Comparison of ENCODE assay signal across 14 cellular contexts in the genomic region with DNA sequence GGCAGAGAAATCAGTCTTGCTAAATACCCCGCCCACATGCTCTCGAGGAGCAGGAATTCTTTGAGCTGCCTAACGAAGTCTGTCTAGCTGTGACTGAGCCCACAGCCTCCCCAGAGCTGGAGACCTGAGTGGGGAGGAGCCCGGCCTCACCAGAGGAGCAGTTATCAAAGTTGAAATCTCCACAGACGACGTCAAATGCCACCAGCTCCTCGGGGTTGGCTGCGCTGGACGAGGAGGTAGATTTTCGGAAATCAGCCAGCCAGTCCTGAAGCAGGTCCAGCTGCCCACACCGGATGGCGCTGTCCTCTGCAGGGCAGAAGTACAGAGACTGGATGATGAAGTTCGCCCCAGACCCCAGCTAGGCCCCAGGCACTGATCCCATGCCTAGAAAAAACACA. TPM values are rescaled to one million over a fixed set of nuclear protein-coding genes. Genes with fewer than 3 reads are reported as not detected.
DNase-seq lines count a peak whose midpoint lies in the region; ATAC-seq, FAIRE-seq and TF ChIP-seq lines count a peak whose summit lies in the region.
"Had no signal": no experiment of that assay in that cellular context is flagged by ENCODE, and none has a peak within 500 bp of the region (broad histone marks: within the 10 kb centered on the region; RNA-seq: fewer than 3 reads in every experiment).

No MANE protein-coding gene starts in this region.

- TF ChIP-seq EP300 in HepG2 (IDR thresholded peaks at IDR 0.05; ENCODE audit: low read depth in 2 of 2, low read length in 2 of 2) (no peak), HepG2 (CRISPR knock-in tag; IDR thresholded peaks at IDR 0.05; ENCODE audit: borderline replicate concordance) (no peak)

- H2AFZ ChIP-seq in HepG2 (ENCODE audit: low read length) = no peak overlapping the region

- intact Hi-C loops in HepG2 (cut with micrococcal nuclease; ENCODE audit: unreplicated experiment) = no loop called here

- POLR2A ChIA-PET in HepG2 (lab: Yijun Ruan, JAX) = no interaction called here

- peak overlapping the region; percentile 56; the same call in 1 of the 2 replicates for H3K4me2 ChIP-seq in HepG2 (ENCODE audit: low read depth, low read length)

- H3K4me3 ChIP-seq in BE2C (ENCODE audit: low read depth, low read length) = no peak overlapping the region
- no peak overlapping the region for H3K4me3 ChIP-seq in bronchial epithelial cell (ENCODE audit: low read depth, low read length)
- H3K4me3 ChIP-seq in HepG2 (replicated peaks in 1 of 3; ENCODE audit: insufficient read depth in 1 of 3, low read depth in 2 of 3, low read length in 3 of 3) = no peak overlapping the region
- H3K4me3 ChIP-seq: esophagus squamous epithelium, pancreas had no signal

- H3K9ac ChIP-seq in HepG2 (ENCODE audit: insufficient read depth, low read depth, low read length) = no peak overlapping the region

- H4K20me1 ChIP-seq in HepG2 (ENCODE audit: insufficient read depth, low read length) = no peaks in the 10 kb centered on the region

- no peak for TF ChIP-seq RAD21 in HepG2 (CRISPR knock-in tag; IDR thresholded peaks at IDR 0.05)

- H3K79me2 ChIP-seq in HepG2 (ENCODE audit: insufficient read depth, low read length) = no peaks in the 10 kb centered on the region

- no peak overlapping the region for H3K27ac ChIP-seq in HepG2 (ENCODE audit: extremely low read length, insufficient read depth, low read length)
- H3K27ac ChIP-seq: esophagus squamous epithelium, pancreas had no signal

- no TSS peak for BruUV-seq in HepG2 (replicated peaks; lab: Mats Ljungman, UMichigan)

- CTCF ChIA-PET in HepG2 (lab: Yijun Ruan, JAX; ENCODE audit: low intra/inter-chr PET ratio, low total read pairs) = no interaction called here

- in situ Hi-C loops in HepG2 (cut with HindIII; ENCODE audit: extremely low pct_ligation_motif_present, low pct_unique_long_range_greater_than_20kb) = no loop called here

- WGBS in HepG2 (ENCODE audit: low lambda C conversion rate) = 57% methylated on average over 12 of the region's 13 CpGs

- H3K36me3 ChIP-seq in BE2C (no peaks in the 10 kb centered on the region), bronchial epithelial cell (ENCODE audit: control insufficient read depth, insufficient read depth, low read length) (no peaks in the 10 kb centered on the region), HepG2 (replicated peaks in 1 of 2; ENCODE audit: control insufficient read depth in 1 of 2, insufficient read depth in 2 of 2, low read length in 2 of 2) (no peaks in the 10 kb centered on the region)
- H3K36me3 ChIP-seq: pancreas had no signal

- H3K4me1 ChIP-seq in BE2C = peaks cover 39% of the 10 kb centered on the region
- peaks cover 45% of the 10 kb centered on the region for H3K4me1 ChIP-seq in HepG2 (ENCODE audit: insufficient read depth, low read length)
- H3K4me1 ChIP-seq: pancreas had no signal

- FAIRE-seq in GM12891 (lab: Jason Lieb, UNC) = peak; percentile 5
- FAIRE-seq in bronchial epithelial cell (lab: Jason Lieb, UNC) = no peak
- no peak for FAIRE-seq in HepG2 (lab: Jason Lieb, UNC)
- FAIRE-seq: GM18507, pancreas had no signal

- ATAC-seq in HepG2 = no peak
- no peak for ATAC-seq in HG03439 (IDR thresholded peaks at IDR 0.05; ENCODE audit: unreplicated experiment)
- ATAC-seq in HG03095 (IDR thresholded peaks at IDR 0.05; ENCODE audit: unreplicated experiment) = no peak

- H3K27me3 ChIP-seq in BE2C = no peaks in the 10 kb centered on the region
- peaks cover 17% of the 10 kb centered on the region for H3K27me3 ChIP-seq in bronchial epithelial cell (ENCODE audit: control insufficient read depth, insufficient read depth, low read length)
- H3K27me3 ChIP-seq in HepG2 (ENCODE audit: control insufficient read depth in 1 of 2, insufficient read depth in 2 of 2, low read length in 2 of 2) = peaks cover 6 to 45% of the 10 kb centered on the region in 2 experiments; a peak in 4 of 5 replicates
- H3K27me3 ChIP-seq: pancreas had no signal

- TF ChIP-seq CTCF in BE2C (IDR thresholded peaks at IDR 0.05; ENCODE audit: low read depth, low read length) (peak; percentile 32), bronchial epithelial cell (IDR thresholded peaks at IDR 0.05; ENCODE audit: insufficient read depth, low read length, severe bottlenecking) (peak; percentile 24), HepG2 (CRISPR knock-in tag; IDR thresholded peaks at IDR 0.05) (peak; percentile 26; the same call in 1 of the 2 replicates)

- no peak for TF ChIP-seq POLR2A in GM12891 (IDR thresholded peaks at IDR 0.05; ENCODE audit: low read depth, low read length)
- no peak for TF ChIP-seq POLR2A in HepG2 (IDR thresholded peaks at IDR 0.05; ENCODE audit: insufficient read depth in 1 of 2, low read depth in 2 of 2, low read length in 2 of 2)

- DNase-seq in BE2C (no peak), GM12891 (ENCODE audit: insufficient read length, low spot score) (no peak), bronchial epithelial cell (ENCODE audit: low read depth) (no peak), HepG2 (ENCODE audit: low spot score) (no peak), SIG-M5 (lab: John Stamatoyannopoulos, UW) (no peak)
- DNase-seq in stimulated activated CD4-positive, alpha-beta T cell treated with anti-CD3 and anti-CD28 coated beads, Interleukin-1b, Interleukin-23, amount 100 ng/mL, for 48 hours = no peak
- DNase-seq: CD4-positive, CD25-positive, alpha-beta regulatory T cell; esophagus squamous epithelium; NCI-H1436; T1000 had no signal

- H3K9me3 ChIP-seq in BE2C (no peaks in the 10 kb centered on the region), HepG2 (ENCODE audit: low read length) (no peaks in the 10 kb centered on the region)
- H3K9me3 ChIP-seq: esophagus squamous epithelium, pancreas had no signal

TF ChIP-seq in GM12891, 5 proteins besides CTCF, POLR2A, EP300 and RAD21 (continues in another document):
- TF ChIP-seq POU2F2 (IDR thresholded peaks at IDR 0.05; ENCODE audit: low read depth, low read length) (no peak), SPI1 (IDR thresholded peaks at IDR 0.05; ENCODE audit: low read depth, low read length) (no peak)

TF ChIP-seq in HepG2, 621 proteins besides CTCF, POLR2A, EP300 and RAD21 (continues in another document):
- no peak for TF ChIP-seq TBX3 (IDR thresholded peaks at IDR 0.05; ENCODE audit: borderline replicate concordance)
- 0 out of 2 replicates have a peak, but pooled peaks have one; percentile 43 for TF ChIP-seq BCL6 (CRISPR knock-in tag; IDR thresholded peaks at IDR 0.05)

RNA-seq across cellular contexts. Expression of gene PRMT7, which starts 53.8 kb away (rescaled TPM):
- polyA plus RNA-seq in BE2C (2012; ENCODE audit: insufficient read depth, insufficient read length, low read depth) = 67.4 TPM
- 49.7 TPM for polyA plus RNA-seq in GM12891 (2012; ENCODE audit: low read depth, missing spikeins)
- total RNA-seq in bronchial epithelial cell (23.9 and 36.9 TPM in 2 replicates), HepG2 (2016; rRNA removed; fragmentation: Illumina TruSeq; extraction: Trizol) (46.7 and 55.0 TPM in 2 replicates)
- 9.5 and 12.3 TPM in 2 replicates for total RNA-seq in HepG2 (2016; cell fraction: cytosol; rRNA removed; fragmentation: Illumina TruSeq; extraction: Trizol; ENCODE audit: low read depth)
- 45.8 and 52.4 TPM in 2 replicates for total RNA-seq in HepG2 (2016; cell fraction: insoluble cytoplasmic fraction; rRNA removed; fragmentation: Illumina TruSeq; extraction: Trizol)
- total RNA-seq in HepG2 (2016; cell fraction: membrane; rRNA removed; fragmentation: Illumina TruSeq; extraction: Trizol) = 18.9 and 20.2 TPM in 2 replicates
- total RNA-seq in HepG2 (2016; cell fraction: nucleus; rRNA removed; fragmentation: Illumina TruSeq; extraction: Trizol) = 51.3 and 66.0 TPM in 2 replicates
- 47.5 and 53.5 TPM in 2 replicates for polyA plus RNA-seq in HepG2 (2011; rRNA removed)
- polyA plus RNA-seq in HepG2 (2011; cell fraction: cytosol; rRNA removed) = 35.5 and 39.1 TPM in 2 replicates
- polyA plus RNA-seq in HepG2 (2011; cell fraction: nucleus; rRNA removed) = 268 and 334 TPM in 2 replicates
- 28.1 and 39.6 TPM in 2 replicates for polyA plus RNA-seq in HepG2 (2012)
- polyA plus RNA-seq in HepG2 (2016; cell fraction: cytosol; fragmentation: Illumina TruSeq; extraction: Trizol; ENCODE audit: low read depth) = 4.3 and 4.6 TPM in 2 replicates
- 36.4 and 39.2 TPM in 2 replicates for polyA plus RNA-seq in HepG2 (2016; cell fraction: insoluble cytoplasmic fraction; fragmentation: Illumina TruSeq; extraction: Trizol; ENCODE audit: low read depth)
- 6.8 and 7.1 TPM in 2 replicates for polyA plus RNA-seq in HepG2 (2016; cell fraction: membrane; fragmentation: Illumina TruSeq; extraction: Trizol; ENCODE audit: low read depth)
- polyA plus RNA-seq in HepG2 (2016; cell fraction: nucleus; fragmentation: Illumina TruSeq; extraction: Trizol; ENCODE audit: insufficient read depth, low read depth) = 109 and 112 TPM in 2 replicates
- 105 and 173 TPM in 2 replicates for polyA minus RNA-seq in HepG2 (2011; rRNA and poly(A)+ RNA removed; ENCODE audit: low replicate concordance)
- polyA minus RNA-seq in HepG2 (2011; cell fraction: cytosol; rRNA and poly(A)+ RNA removed) = 15.1 and 21.0 TPM in 2 replicates
- polyA minus RNA-seq in HepG2 (2011; cell fraction: nucleus; rRNA and poly(A)+ RNA removed) = 89.8 and 99.8 TPM in 2 replicates

RNA-seq across cellular contexts. Expression of gene SLC7A6OS, which starts 53.9 kb away (rescaled TPM):
- polyA plus RNA-seq in BE2C (2012; ENCODE audit: insufficient read depth, insufficient read length, low read depth) = 23.0 TPM
- polyA plus RNA-seq in GM12891 (2012; ENCODE audit: low read depth, missing spikeins) = 14.2 TPM
- 17.4 and 19.3 TPM in 2 replicates for total RNA-seq in bronchial epithelial cell
- 21.5 and 21.6 TPM in 2 replicates for total RNA-seq in HepG2 (2016; rRNA removed; fragmentation: Illumina TruSeq; extraction: Trizol)
- total RNA-seq in HepG2 (2016; cell fraction: cytosol; rRNA removed; fragmentation: Illumina TruSeq; extraction: Trizol; ENCODE audit: low read depth) = 4.2 and 5.7 TPM in 2 replicates
- 19.7 and 21.7 TPM in 2 replicates for total RNA-seq in HepG2 (2016; cell fraction: insoluble cytoplasmic fraction; rRNA removed; fragmentation: Illumina TruSeq; extraction: Trizol)
- 8.6 and 9.1 TPM in 2 replicates for total RNA-seq in HepG2 (2016; cell fraction: membrane; rRNA removed; fragmentation: Illumina TruSeq; extraction: Trizol)
- 28.4 and 34.8 TPM in 2 replicates for total RNA-seq in HepG2 (2016; cell fraction: nucleus; rRNA removed; fragmentation: Illumina TruSeq; extraction: Trizol)
- polyA plus RNA-seq in HepG2 (2011; rRNA removed) = 11.2 and 12.5 TPM in 2 replicates
- 6.1 and 9.0 TPM in 2 replicates for polyA plus RNA-seq in HepG2 (2011; cell fraction: cytosol; rRNA removed)
- polyA plus RNA-seq in HepG2 (2011; cell fraction: nucleus; rRNA removed) = 22.2 and 25.4 TPM in 2 replicates
- 12.1 and 13.5 TPM in 2 replicates for polyA plus RNA-seq in HepG2 (2012)
- 2.2 and 2.4 TPM in 2 replicates for polyA plus RNA-seq in HepG2 (2016; cell fraction: cytosol; fragmentation: Illumina TruSeq; extraction: Trizol; ENCODE audit: low read depth)
- 19.5 and 20.3 TPM in 2 replicates for polyA plus RNA-seq in HepG2 (2016; cell fraction: insoluble cytoplasmic fraction; fragmentation: Illumina TruSeq; extraction: Trizol; ENCODE audit: low read depth)
- polyA plus RNA-seq in HepG2 (2016; cell fraction: membrane; fragmentation: Illumina TruSeq; extraction: Trizol; ENCODE audit: low read depth) = 4.3 and 4.5 TPM in 2 replicates
- 37.7 and 42.1 TPM in 2 replicates for polyA plus RNA-seq in HepG2 (2016; cell fraction: nucleus; fragmentation: Illumina TruSeq; extraction: Trizol; ENCODE audit: insufficient read depth, low read depth)
- polyA minus RNA-seq in HepG2 (2011; rRNA and poly(A)+ RNA removed; ENCODE audit: low replicate concordance) = 8.8 and 15.1 TPM in 2 replicates
- 4.7 and 4.9 TPM in 2 replicates for polyA minus RNA-seq in HepG2 (2011; cell fraction: cytosol; rRNA and poly(A)+ RNA removed)
- 26.7 and 28.5 TPM in 2 replicates for polyA minus RNA-seq in HepG2 (2011; cell fraction: nucleus; rRNA and poly(A)+ RNA removed)
